24 cellular contexts compared by ENCODE assay signal in genomic region chr3:33377489-33377888, GRCh38.
DNase-seq lines count a peak whose midpoint lies in the region; ATAC-seq and TF ChIP-seq lines count a peak whose summit lies in the region.
"Had no signal": no experiment of that assay in that cellular context is flagged by ENCODE, and none has a peak within 500 bp of the region (broad histone marks: within the 10 kb centered on the region; RNA-seq: fewer than 3 reads in every experiment).

No MANE protein-coding gene starts in this region.

- in situ Hi-C loops in brain microvascular endothelial cell (cut with HindIII; ENCODE audit: low pct_ligation_motif_present, low sequenced_read_pairs): no loop called here

- peaks cover 20% of the 10 kb centered on the region for H3K36me3 Mint-ChIP-seq in HFFc6 (ENCODE audit: low read depth)
- peaks cover 17% of the 10 kb centered on the region for H3K36me3 Mint-ChIP-seq in progenitor cell of endocrine pancreas (ENCODE audit: insufficient read depth)
- H3K36me3 Mint-ChIP-seq: CD4-positive, alpha-beta memory T cell; naive B cell had no signal

- peak overlapping the region; percentile 81 for H3K27ac Mint-ChIP-seq in HFFc6
- peak overlapping the region; percentile 69 for H3K27ac Mint-ChIP-seq in progenitor cell of endocrine pancreas
- H3K27ac Mint-ChIP-seq: activated CD8-positive, alpha-beta T cell treated with anti-CD3 and anti-CD28 coated beads for 36 hours; activated naive CD8-positive, alpha-beta T cell treated with anti-CD3 and anti-CD28 coated beads, Interleukin-2, amount 10 ng/mL, durations not matched to agents 7 days and 5 days; CD4-positive, alpha-beta memory T cell had no signal

- ATAC-seq in HG02798 (IDR thresholded peaks at IDR 0.05; ENCODE audit: poor library complexity, unreplicated experiment): no peak
- ATAC-seq: activated CD4-positive, CD25-positive, alpha-beta regulatory T cell treated with anti-CD3 and anti-CD28 coated beads, Interleukin-2, amount 50 U/mL, for 24 hours; activated CD8-positive, alpha-beta T cell treated with anti-CD3 and anti-CD28 coated beads for 36 hours had no signal

- H3K36me3 ChIP-seq in brain microvascular endothelial cell (replicated peaks): peaks cover 41% of the 10 kb centered on the region

- H3K4me3 Mint-ChIP-seq in HFFc6: no peak overlapping the region
- H3K4me3 Mint-ChIP-seq in progenitor cell of endocrine pancreas (ENCODE audit: low read depth): no peak overlapping the region
- H3K4me3 Mint-ChIP-seq: activated CD8-positive, alpha-beta T cell treated with anti-CD3 and anti-CD28 coated beads for 36 hours; activated naive CD8-positive, alpha-beta T cell treated with anti-CD3 and anti-CD28 coated beads, Interleukin-2, amount 10 ng/mL, durations not matched to agents 7 days and 5 days; CD4-positive, alpha-beta memory T cell; naive B cell had no signal

- TF ChIP-seq CTCF in GM12874 (IDR thresholded peaks at IDR 0.05; ENCODE audit: insufficient read depth, low read depth, low read length) (0 out of 2 replicates have a peak, but pooled peaks have one; percentile 2), HFFc6 (IDR thresholded peaks at IDR 0.05) (peak; percentile 27; the same call in 1 of the 2 replicates), brain microvascular endothelial cell (IDR thresholded peaks at IDR 0.05; ENCODE audit: low read depth, low read length, missing control alignments) (peak; percentile 18), progenitor cell of endocrine pancreas (IDR thresholded peaks at IDR 0.05; ENCODE audit: unreplicated experiment) (no peak)

- no peak for DNase-seq in HFFc6
- DNase-seq in brain microvascular endothelial cell: no peak
- no peak for DNase-seq in progenitor cell of endocrine pancreas (ENCODE audit: low spot score, unreplicated experiment)
- DNase-seq in NCI-H446 treated with DMSO at 0.1 percent for 48 hours (lab: John Stamatoyannopoulos, UW): no peak
- DNase-seq in NCI-H187 treated with DMSO at 0.1 percent for 48 hours (lab: John Stamatoyannopoulos, UW): no peak
- DNase-seq: activated CD8-positive, alpha-beta T cell treated with anti-CD3 and anti-CD28 coated beads for 36 hours; activated effector memory CD4-positive, alpha-beta T cell treated with anti-CD3 and anti-CD28 coated beads, Interleukin-2, amount 50 U/mL, for 16 hours; activated naive CD8-positive, alpha-beta T cell treated with anti-CD3 and anti-CD28 coated beads, Interleukin-2, amount 10 ng/mL, durations not matched to agents 7 days and 5 days; CD4-positive, alpha-beta memory T cell; DMS 273 treated with DMSO at 0.1 percent for 48 hours; heart left ventricle; left cardiac atrium; naive B cell; NCI-H1092 treated with DMSO at 0.1 percent for 48 hours; NCI-H2029; NCI-H774; retina; SHP77; stimulated activated CD4-positive, alpha-beta T cell treated with anti-CD3 and anti-CD28 coated beads, Interleukin-2, amount 100 ng/mL, for 48 hours; stimulated activated naive CD4-positive, alpha-beta T cell treated with Interleukin-2 at 50 U/mL for 16 hours; thyroid gland had no signal

- peaks cover 26% of the 10 kb centered on the region for H3K4me1 Mint-ChIP-seq in HFFc6 (ENCODE audit: low read depth)
- no peaks in the 10 kb centered on the region for H3K4me1 Mint-ChIP-seq in progenitor cell of endocrine pancreas (ENCODE audit: low read depth)

- H3K4me3 ChIP-seq in brain microvascular endothelial cell (ENCODE audit: low read depth, low read length): no peak overlapping the region
- H3K4me3 ChIP-seq: heart left ventricle, thyroid gland had no signal

- H3K9me3 Mint-ChIP-seq in HFFc6: no peaks in the 10 kb centered on the region
- H3K9me3 Mint-ChIP-seq in progenitor cell of endocrine pancreas (ENCODE audit: low read depth): no peaks in the 10 kb centered on the region
- H3K9me3 Mint-ChIP-seq: activated CD8-positive, alpha-beta T cell treated with anti-CD3 and anti-CD28 coated beads for 36 hours; activated naive CD8-positive, alpha-beta T cell treated with anti-CD3 and anti-CD28 coated beads, Interleukin-2, amount 10 ng/mL, durations not matched to agents 7 days and 5 days; CD4-positive, alpha-beta memory T cell; naive B cell had no signal

- H3K27me3 Mint-ChIP-seq in HFFc6 (ENCODE audit: insufficient read depth): peaks cover 4% of the 10 kb centered on the region
- H3K27me3 Mint-ChIP-seq in progenitor cell of endocrine pancreas: no peaks in the 10 kb centered on the region
- H3K27me3 Mint-ChIP-seq: activated CD8-positive, alpha-beta T cell treated with anti-CD3 and anti-CD28 coated beads for 36 hours; activated naive CD8-positive, alpha-beta T cell treated with anti-CD3 and anti-CD28 coated beads, Interleukin-2, amount 10 ng/mL, durations not matched to agents 7 days and 5 days had no signal

- H3K27me3 ChIP-seq in brain microvascular endothelial cell (replicated peaks): no peaks in the 10 kb centered on the region
- H3K27me3 ChIP-seq: heart left ventricle, thyroid gland had no signal

- no peak overlapping the region for H3K27ac ChIP-seq in brain microvascular endothelial cell
- H3K27ac ChIP-seq: heart left ventricle, thyroid gland had no signal
